10 cellular contexts compared by ENCODE assay signal in the genomic region with DNA sequence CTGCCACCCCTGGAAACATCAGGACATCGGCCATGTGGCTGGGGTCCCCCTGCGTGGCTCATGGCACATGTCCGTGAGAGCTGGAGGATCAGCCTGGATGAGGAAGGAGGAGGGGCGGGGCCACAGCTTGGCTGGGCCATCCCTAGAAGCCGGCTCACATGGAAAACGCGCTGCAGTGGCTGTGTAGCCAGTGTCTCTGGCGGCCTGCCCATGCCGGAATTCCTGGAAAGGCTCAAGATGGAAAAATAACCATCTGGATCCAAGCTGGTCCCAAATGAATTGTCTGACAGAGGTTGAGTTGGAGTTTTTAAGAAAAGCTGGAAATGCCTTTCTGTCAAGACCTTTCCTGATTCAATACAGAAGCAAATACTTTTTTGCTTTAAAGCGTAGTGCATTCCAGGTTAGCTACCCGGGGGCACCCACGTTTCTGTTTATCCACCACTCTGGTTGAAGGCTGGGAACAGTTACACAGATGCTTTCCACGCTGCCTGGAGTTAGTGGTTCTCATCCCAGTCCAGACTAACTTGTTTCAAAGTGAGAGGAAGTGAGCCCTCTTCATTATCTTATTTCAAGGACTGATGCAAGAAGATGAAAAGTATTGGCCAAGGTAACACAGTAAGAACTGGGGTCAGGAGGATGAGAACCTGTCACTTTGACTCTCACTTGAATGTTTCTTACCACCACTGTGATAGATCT.
DNase-seq lines count a peak whose midpoint lies in the region; ATAC-seq and TF ChIP-seq lines count a peak whose summit lies in the region.
"Had no signal": no experiment of that assay in that cellular context is flagged by ENCODE, and none has a peak within 500 bp of the region (broad histone marks: within the 10 kb centered on the region; RNA-seq: fewer than 3 reads in every experiment).

No MANE protein-coding gene starts in this region.

- H3K9me3 ChIP-seq in psoas muscle = no peaks in the 10 kb centered on the region

- H3K9me3 Mint-ChIP-seq in activated naive CD8-positive, alpha-beta T cell treated with anti-CD3 and anti-CD28 coated beads, Interleukin-2, amount 50 U/mL, for 24 hours = peaks cover under 1% of the 10 kb centered on the region

- no peak overlapping the region for H3K27ac Mint-ChIP-seq in activated naive CD8-positive, alpha-beta T cell treated with anti-CD3 and anti-CD28 coated beads, Interleukin-2, amount 50 U/mL, for 24 hours

- H3K36me3 Mint-ChIP-seq in activated naive CD8-positive, alpha-beta T cell treated with anti-CD3 and anti-CD28 coated beads, Interleukin-2, amount 50 U/mL, for 24 hours (ENCODE audit: low read depth) = no peaks in the 10 kb centered on the region

- peaks cover 75% of the 10 kb centered on the region for H3K4me1 ChIP-seq in psoas muscle

- 13 to 15% (median 13%) methylated on average over 13 of the region's 13 CpGs for WGBS in psoas muscle, 3 donors

- peak; percentile 98 for DNase-seq in EH (ENCODE audit: low read depth)
- DNase-seq in amniotic epithelial cell (ENCODE audit: low read depth) = peak; percentile 76
- peak; percentile 94 for DNase-seq in cardiac septum (ENCODE audit: low spot score)
- peak; percentile 93 to 95 for DNase-seq in psoas muscle
- no peak for DNase-seq in glomerular visceral epithelial cell (ENCODE audit: extremely low spot score)
- no peak for DNase-seq in activated naive CD8-positive, alpha-beta T cell treated with anti-CD3 and anti-CD28 coated beads, Interleukin-2, amount 50 U/mL, for 24 hours
- no peak for DNase-seq in stimulated activated CD4-positive, alpha-beta T cell treated with anti-CD3 and anti-CD28 coated beads, Interleukin-1b, Interleukin-23, amount 100 ng/mL, for 48 hours
- no peak for DNase-seq in COLO829 (ENCODE audit: low spot score)
- DNase-seq: foreskin melanocyte, NCI-H2029 had no signal

- no peaks in the 10 kb centered on the region for H3K27me3 ChIP-seq in psoas muscle (ENCODE audit: insufficient read depth in 3 of 3, low read length in 2 of 3)

- no peak for TF ChIP-seq CTCF in psoas muscle (IDR thresholded peaks at IDR 0.05)

- intact Hi-C loops in cardiac septum (cut with DNase I) = loop anchor here (5.0 kb wide), 1 partner anchor 170 kb away; no protein-coding TSS in a partner anchor
- intact Hi-C loops in psoas muscle (cut with DNase I) = loop anchor here in 1 of 2 donors (10.0 kb wide), 2 partner anchors 337 to 627 kb away; no protein-coding TSS in a partner anchor

- no peak overlapping the region for H3K4me3 ChIP-seq in psoas muscle

- H3K4me3 Mint-ChIP-seq in activated naive CD8-positive, alpha-beta T cell treated with anti-CD3 and anti-CD28 coated beads, Interleukin-2, amount 50 U/mL, for 24 hours = no peak overlapping the region

- H3K27me3 Mint-ChIP-seq in activated naive CD8-positive, alpha-beta T cell treated with anti-CD3 and anti-CD28 coated beads, Interleukin-2, amount 50 U/mL, for 24 hours = no peaks in the 10 kb centered on the region

- no peaks in the 10 kb centered on the region for H3K36me3 ChIP-seq in psoas muscle (ENCODE audit: insufficient read depth in 1 of 2, low read depth in 1 of 2)

- H3K27ac ChIP-seq in psoas muscle = no peak overlapping the region

- peak in 3 of 4 donors; percentile 20 to 49 (median 39) for ATAC-seq in psoas muscle
- no peak for ATAC-seq in activated naive CD8-positive, alpha-beta T cell treated with anti-CD3 and anti-CD28 coated beads, Interleukin-2, amount 50 U/mL, for 24 hours

- H3K4me1 Mint-ChIP-seq in activated naive CD8-positive, alpha-beta T cell treated with anti-CD3 and anti-CD28 coated beads, Interleukin-2, amount 50 U/mL, for 24 hours = peaks cover 2% of the 10 kb centered on the region

Comparison
In these comparisons a context has a peak if more than half of its experiments do, and no peak if none do; other contexts are left out.
1. DNase-seq: peak in EH (single experiment), amniotic epithelial cell (single experiment), cardiac septum (single experiment) and psoas muscle (2 of 2); none in glomerular visceral epithelial cell (single experiment), activated naive CD8-positive, alpha-beta T cell treated with anti-CD3 and anti-CD28 coated beads, Interleukin-2, amount 50 U/mL, for 24 hours (single experiment), stimulated activated CD4-positive, alpha-beta T cell treated with anti-CD3 and anti-CD28 coated beads, Interleukin-1b, Interleukin-23, amount 100 ng/mL, for 48 hours (single experiment) and COLO829 (single experiment).